1 cellular context compared by ENCODE assay signal in genomic region chr5:54325610-54326311, GRCh38.
TF ChIP-seq lines count a peak whose summit lies in the region.

No MANE protein-coding gene starts in this region.

TF ChIP-seq in WTC11, 78 proteins besides CTCF, POLR2A, EP300 and RAD21 (continued from another document):
- TF ChIP-seq, protein P1, sequence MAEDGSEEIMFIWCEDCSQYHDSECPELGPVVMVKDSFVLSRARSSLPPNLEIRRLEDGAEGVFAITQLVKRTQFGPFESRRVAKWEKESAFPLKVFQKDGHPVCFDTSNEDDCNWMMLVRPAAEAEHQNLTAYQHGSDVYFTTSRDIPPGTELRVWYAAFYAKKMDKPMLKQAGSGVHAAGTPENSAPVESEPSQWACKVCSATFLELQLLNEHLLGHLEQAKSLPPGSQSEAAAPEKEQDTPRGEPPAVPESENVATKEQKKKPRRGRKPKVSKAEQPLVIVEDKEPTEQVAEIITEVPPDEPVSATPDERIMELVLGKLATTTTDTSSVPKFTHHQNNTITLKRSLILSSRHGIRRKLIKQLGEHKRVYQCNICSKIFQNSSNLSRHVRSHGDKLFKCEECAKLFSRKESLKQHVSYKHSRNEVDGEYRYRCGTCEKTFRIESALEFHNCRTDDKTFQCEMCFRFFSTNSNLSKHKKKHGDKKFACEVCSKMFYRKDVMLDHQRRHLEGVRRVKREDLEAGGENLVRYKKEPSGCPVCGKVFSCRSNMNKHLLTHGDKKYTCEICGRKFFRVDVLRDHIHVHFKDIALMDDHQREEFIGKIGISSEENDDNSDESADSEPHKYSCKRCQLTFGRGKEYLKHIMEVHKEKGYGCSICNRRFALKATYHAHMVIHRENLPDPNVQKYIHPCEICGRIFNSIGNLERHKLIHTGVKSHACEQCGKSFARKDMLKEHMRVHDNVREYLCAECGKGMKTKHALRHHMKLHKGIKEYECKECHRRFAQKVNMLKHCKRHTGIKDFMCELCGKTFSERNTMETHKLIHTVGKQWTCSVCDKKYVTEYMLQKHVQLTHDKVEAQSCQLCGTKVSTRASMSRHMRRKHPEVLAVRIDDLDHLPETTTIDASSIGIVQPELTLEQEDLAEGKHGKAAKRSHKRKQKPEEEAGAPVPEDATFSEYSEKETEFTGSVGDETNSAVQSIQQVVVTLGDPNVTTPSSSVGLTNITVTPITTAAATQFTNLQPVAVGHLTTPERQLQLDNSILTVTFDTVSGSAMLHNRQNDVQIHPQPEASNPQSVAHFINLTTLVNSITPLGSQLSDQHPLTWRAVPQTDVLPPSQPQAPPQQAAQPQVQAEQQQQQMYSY (CRISPR knock-in tag; IDR thresholded peaks at IDR 0.05), result no peak
- TF ChIP-seq FOXJ3 (CRISPR knock-in tag; IDR thresholded peaks at IDR 0.05; ENCODE audit: borderline replicate concordance), result no peak
- no peak for TF ChIP-seq EMX1 (CRISPR knock-in tag; IDR thresholded peaks at IDR 0.05)
- no peak for TF ChIP-seq ESRRA (CRISPR knock-in tag; IDR thresholded peaks at IDR 0.05; ENCODE audit: borderline replicate concordance)
- TF ChIP-seq ELF4 (CRISPR knock-in tag; IDR thresholded peaks at IDR 0.05; ENCODE audit: low read depth), result no peak
- TF ChIP-seq TEAD4 (CRISPR knock-in tag; IDR thresholded peaks at IDR 0.05), result no peak
- TF ChIP-seq OVOL2 (CRISPR knock-in tag; IDR thresholded peaks at IDR 0.05; ENCODE audit: borderline replicate concordance), result no peak
- no peak for TF ChIP-seq ZNF138 (CRISPR knock-in tag; conservative IDR thresholded peaks at IDR 0.05)
- TF ChIP-seq, protein P2, sequence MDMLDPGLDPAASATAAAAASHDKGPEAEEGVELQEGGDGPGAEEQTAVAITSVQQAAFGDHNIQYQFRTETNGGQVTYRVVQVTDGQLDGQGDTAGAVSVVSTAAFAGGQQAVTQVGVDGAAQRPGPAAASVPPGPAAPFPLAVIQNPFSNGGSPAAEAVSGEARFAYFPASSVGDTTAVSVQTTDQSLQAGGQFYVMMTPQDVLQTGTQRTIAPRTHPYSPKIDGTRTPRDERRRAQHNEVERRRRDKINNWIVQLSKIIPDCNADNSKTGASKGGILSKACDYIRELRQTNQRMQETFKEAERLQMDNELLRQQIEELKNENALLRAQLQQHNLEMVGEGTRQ (CRISPR knock-in tag; IDR thresholded peaks at IDR 0.05), result no peak
- TF ChIP-seq HMGA2 (CRISPR knock-in tag; IDR thresholded peaks at IDR 0.05), result no peak
- TF ChIP-seq FOXP4 (CRISPR knock-in tag; IDR thresholded peaks at IDR 0.05), result no peak
- TF ChIP-seq GRHL2 (CRISPR knock-in tag; IDR thresholded peaks at IDR 0.05; ENCODE audit: insufficient replicate concordance, severe bottlenecking), result no peak
- TF ChIP-seq CREB1 (CRISPR knock-in tag; IDR thresholded peaks at IDR 0.05), result no peak
- no peak for TF ChIP-seq ZNF121 (CRISPR knock-in tag; IDR thresholded peaks at IDR 0.05)
- TF ChIP-seq SMAD4 (CRISPR knock-in tag; IDR thresholded peaks at IDR 0.05), result no peak
